In the genomic region with DNA sequence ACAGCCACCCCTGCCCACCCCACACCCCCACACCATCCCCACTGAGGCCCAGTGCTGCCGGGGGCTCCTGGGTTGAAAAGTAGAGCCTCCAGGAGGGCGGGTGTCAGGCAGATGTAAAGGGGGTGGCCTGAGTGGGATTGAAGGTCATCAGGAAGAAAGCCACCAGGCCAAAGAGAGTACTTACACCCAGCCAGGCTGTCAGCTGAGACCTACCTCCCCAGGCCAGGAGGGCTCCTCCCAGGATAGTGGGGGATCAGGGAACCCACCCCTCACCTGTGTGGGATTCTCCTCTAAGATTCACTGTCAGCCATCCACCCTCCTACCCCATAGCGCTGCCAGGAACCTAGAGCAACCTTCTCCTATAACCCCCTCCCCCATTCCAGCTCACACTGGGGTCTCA, we compare ENCODE assay signal across 24 cellular contexts. TPM values are rescaled to one million over a fixed set of nuclear protein-coding genes. Genes with fewer than 3 reads are reported as not detected.
DNase-seq lines count a peak whose midpoint lies in the region; ATAC-seq and TF ChIP-seq lines count a peak whose summit lies in the region.
"Had no signal": no experiment of that assay in that cellular context is flagged by ENCODE, and none has a peak within 500 bp of the region (broad histone marks: within the 10 kb centered on the region; RNA-seq: fewer than 3 reads in every experiment).

No MANE protein-coding gene starts in this region.

- TF ChIP-seq CTCF in right atrium auricular region (IDR thresholded peaks at IDR 0.05) (no peak), chondrocyte (IDR thresholded peaks at IDR 0.05) (no peak), transverse colon (IDR thresholded peaks at IDR 0.05) (no peak)

- intact Hi-C loops in Right ventricle myocardium superior (cut with DNase I), result no loop called here
- intact Hi-C loops in transverse colon (cut with DNase I; ENCODE audit: low total_unique reads), result no loop called here

- H3K9me3 ChIP-seq in right atrium auricular region (no peaks in the 10 kb centered on the region), transverse colon (no peaks in the 10 kb centered on the region), SJCRH30 (replicated peaks) (0 out of 2 replicates have a peak, but pooled peaks cover 3% of the 10 kb centered on the region)
- H3K9me3 ChIP-seq: psoas muscle had no signal

- H3K27me3 Mint-ChIP-seq in chondrocyte (ENCODE audit: low read depth), result no peaks in the 10 kb centered on the region
- H3K27me3 Mint-ChIP-seq: activated CD4-positive, alpha-beta memory T cell treated with anti-CD3 and anti-CD28 coated beads for 36 hours; activated T-cell treated with anti-CD3 and anti-CD28 coated beads, Interleukin-2, amount 50 U/mL, for 24 hours; CD4-positive, alpha-beta T cell had no signal

- H3K27me3 ChIP-seq in right atrium auricular region, result no peaks in the 10 kb centered on the region
- no peaks in the 10 kb centered on the region for H3K27me3 ChIP-seq in transverse colon
- H3K27me3 ChIP-seq in SJCRH30, result no peaks in the 10 kb centered on the region

- H3K4me1 Mint-ChIP-seq in chondrocyte (ENCODE audit: low read depth), result peaks cover 62% of the 10 kb centered on the region

- no peak for TF ChIP-seq POLR2A in transverse colon (IDR thresholded peaks at IDR 0.05)

- H3K36me3 Mint-ChIP-seq in chondrocyte (ENCODE audit: low read depth), result no peaks in the 10 kb centered on the region
- H3K36me3 Mint-ChIP-seq: activated CD4-positive, alpha-beta memory T cell treated with anti-CD3 and anti-CD28 coated beads for 36 hours; activated naive CD8-positive, alpha-beta T cell treated with anti-CD3 and anti-CD28 coated beads, Interleukin-2, amount 10 ng/mL, durations not matched to agents 7 days and 5 days; brain had no signal

- WGBS in transverse colon (ENCODE audit: low coverage in 1 of 2), 2 donors, result 83 to 100% methylated on average over 1 to 3 of the region's 3 CpGs

- H3K36me3 ChIP-seq in right atrium auricular region (no peaks in the 10 kb centered on the region), transverse colon (no peaks in the 10 kb centered on the region), SJCRH30 (no peaks in the 10 kb centered on the region)

- H3K4me1 ChIP-seq in right atrium auricular region, result peaks cover 0 to 50% of the 10 kb centered on the region in 2 donors
- peaks cover 0 to 28% (median 16%) of the 10 kb centered on the region in 4 donors for H3K4me1 ChIP-seq in transverse colon
- H3K4me1 ChIP-seq in SJCRH30, result peaks cover 22% of the 10 kb centered on the region

- H3K4me3 Mint-ChIP-seq in chondrocyte (ENCODE audit: unreplicated experiment), result no peak overlapping the region
- H3K4me3 Mint-ChIP-seq: activated CD4-positive, alpha-beta memory T cell treated with anti-CD3 and anti-CD28 coated beads for 36 hours; activated naive CD8-positive, alpha-beta T cell treated with anti-CD3 and anti-CD28 coated beads, Interleukin-2, amount 10 ng/mL, durations not matched to agents 7 days and 5 days; activated T-cell treated with anti-CD3 and anti-CD28 coated beads, Interleukin-2, amount 50 U/mL, for 24 hours; brain; CD4-positive, alpha-beta T cell; nephron progenitor cell had no signal

- ATAC-seq in Right ventricle myocardium superior (ENCODE audit: poor library complexity), result no peak
- ATAC-seq: psoas muscle had no signal

- DNase-seq in right atrium auricular region (ENCODE audit: low spot score) (no peak), Right ventricle myocardium superior (no peak), chondrocyte (ENCODE audit: low spot score) (no peak), mesenteric fat pad (ENCODE audit: low spot score) (peak; percentile 57), transverse colon (no peak), NCI-H345 treated with DMSO at 0.1 percent for 48 hours (lab: John Stamatoyannopoulos, UW; ENCODE audit: unreplicated experiment) (no peak), SJCRH30 (no peak)
- no peak for DNase-seq in activated naive CD4-positive, alpha-beta T cell treated with Interleukin-2 at 50 U/mL for 16 hours
- DNase-seq: ACHN; activated CD4-positive, alpha-beta memory T cell treated with anti-CD3 and anti-CD28 coated beads for 36 hours; activated naive CD8-positive, alpha-beta T cell treated with anti-CD3 and anti-CD28 coated beads, Interleukin-2, amount 10 ng/mL, durations not matched to agents 7 days and 5 days; CD4-positive, alpha-beta T cell; DMS79; erythroblast; GM23248; mesenchymal stem cell; NCI-H1930; NCI-H446; nephron progenitor cell; psoas muscle; stimulated activated CD4-positive, alpha-beta T cell treated with anti-CD3 and anti-CD28 coated beads, Interleukin-12 subunit alpha, Interleukin-12 subunit beta, amount 100 ng/mL, for 4 hours had no signal

- no peak overlapping the region for H3K4me3 ChIP-seq in right atrium auricular region
- H3K4me3 ChIP-seq in transverse colon, result no peak overlapping the region
- no peak overlapping the region for H3K4me3 ChIP-seq in SJCRH30
- H3K4me3 ChIP-seq: GM23248, psoas muscle had no signal

- H3K27ac ChIP-seq in right atrium auricular region (peak overlapping the region; percentile 78 to 98), transverse colon (peak overlapping the region; percentile 37 to 60 (median 46)), SJCRH30 (no peak overlapping the region)
- H3K27ac ChIP-seq: GM23248, psoas muscle had no signal

- peak overlapping the region; percentile 93 for H3K27ac Mint-ChIP-seq in chondrocyte (ENCODE audit: unreplicated experiment)
- H3K27ac Mint-ChIP-seq: activated CD4-positive, alpha-beta memory T cell treated with anti-CD3 and anti-CD28 coated beads for 36 hours; activated naive CD8-positive, alpha-beta T cell treated with anti-CD3 and anti-CD28 coated beads, Interleukin-2, amount 10 ng/mL, durations not matched to agents 7 days and 5 days; activated T-cell treated with anti-CD3 and anti-CD28 coated beads, Interleukin-2, amount 50 U/mL, for 24 hours; CD4-positive, alpha-beta T cell; nephron progenitor cell had no signal

- no peak for TF ChIP-seq EP300 in transverse colon (IDR thresholded peaks at IDR 0.05; ENCODE audit: low read depth)

- H3K9me3 Mint-ChIP-seq in chondrocyte (ENCODE audit: low read depth), result no peaks in the 10 kb centered on the region
- H3K9me3 Mint-ChIP-seq: activated CD4-positive, alpha-beta memory T cell treated with anti-CD3 and anti-CD28 coated beads for 36 hours; activated naive CD8-positive, alpha-beta T cell treated with anti-CD3 and anti-CD28 coated beads, Interleukin-2, amount 10 ng/mL, durations not matched to agents 7 days and 5 days; activated T-cell treated with anti-CD3 and anti-CD28 coated beads, Interleukin-2, amount 50 U/mL, for 24 hours; CD4-positive, alpha-beta T cell; nephron progenitor cell had no signal

- in situ Hi-C loops in transverse colon (cut with MboI; ENCODE audit: low pct_ligation_motif_present in 1 of 4, low pct_unique_long_range_greater_than_20kb in 1 of 4, low sequenced_read_pairs in 3 of 4), result no loop called here

RNA-seq across cellular contexts. Expression of a gene that starts 17.2 kb away (rescaled TPM):
- total RNA-seq in right atrium auricular region (10 to 100 TPM; 23.9 to 24.0 TPM), Right ventricle myocardium superior (40.4 TPM), chondrocyte (38.7 to 69.5 TPM (median 66.8 TPM) in 3 replicates), mesenteric fat pad (54.9 TPM), transverse colon (10 to 100 TPM in 3 of 4 donors, 1 to 10 TPM in 1; 9.1 to 15.9 (median 15.0) TPM)
- 8.9 and 9.8 TPM in 2 replicates for total RNA-seq in SJCRH30 (2014; rRNA removed; shearing (Covaris generic))

RNA-seq across cellular contexts. Expression of a gene that starts 58.8 kb away (rescaled TPM):
- total RNA-seq in right atrium auricular region, result 10 to 100 TPM in 1 of 2 donors, 1 to 10 TPM in 1; 9.5 to 14.7 TPM
- total RNA-seq in Right ventricle myocardium superior, result 22.5 TPM
- total RNA-seq in chondrocyte, result 0.32 TPM in 1 of 3 replicates, not detected in the others
- 1.4 TPM for total RNA-seq in mesenteric fat pad
- total RNA-seq in transverse colon, result 10 to 100 TPM in 3 of 4 donors, 1 to 10 TPM in 1; 8.6 to 21.4 (median 12.6) TPM
- not detected in 2 replicates for total RNA-seq in SJCRH30 (2014; rRNA removed; shearing (Covaris generic))
- total RNA-seq: activated CD4-positive, alpha-beta memory T cell treated with anti-CD3 and anti-CD28 coated beads for 36 hours; activated naive CD8-positive, alpha-beta T cell treated with anti-CD3 and anti-CD28 coated beads, Interleukin-2, amount 10 ng/mL, durations not matched to agents 7 days and 5 days; CD4-positive, alpha-beta T cell; GM23248; T-helper 1 cell treated with Interleukin-12 subunit alpha and Interleukin-12 subunit beta and Interleukin-4 antibody, amounts not matched to agents 30 ng/mL and 1 ng/mL, for 36 hours had no signal
